In genomic region chr1:32362474-32363313, GRCh38 we compare ENCODE assay signal across 10 cellular contexts. TPM values are rescaled to one million over a fixed set of nuclear protein-coding genes. Genes with fewer than 3 reads are reported as not detected.
A peak's percentile ranks its signal among the peaks of the same experiment; 100 is the strongest.
DNase-seq lines count a peak whose midpoint lies in the region; ATAC-seq, FAIRE-seq and TF ChIP-seq lines count a peak whose summit lies in the region.
"Had no signal": no experiment of that assay in that cellular context is flagged by ENCODE, and none has a peak within 500 bp of the region (broad histone marks: within the 10 kb centered on the region; RNA-seq: fewer than 3 reads in every experiment).

TSS of gene FAM229A (minus strand) at chr1:32362485. CDS start at chr1:32362091, 394 bp downstream.
TSS of gene TSSK3 (plus strand) at chr1:32362539. CDS start at chr1:32362702, 163 bp downstream.

- no peak for ATAC-seq in central memory CD8-positive, alpha-beta T cell (replicated peaks; ENCODE audit: extremely low read depth, poor library complexity, severe bottlenecking)
- no peak for ATAC-seq in left lung
- ATAC-seq: A549 had no signal

- peaks cover 20% of the 10 kb centered on the region for H3K36me3 Mint-ChIP-seq in central memory CD8-positive, alpha-beta T cell (ENCODE audit: insufficient read depth)

- no peak for TF ChIP-seq POLR2A in suprapubic skin (IDR thresholded peaks at IDR 0.05)

- H3K27me3 ChIP-seq in left lung (peaks cover 0 to 20% of the 10 kb centered on the region in 2 donors), suprapubic skin (no peaks in the 10 kb centered on the region)

- intact Hi-C loops in left lung (cut with DNase I): no loop called here

- no peak for TF ChIP-seq EP300 in suprapubic skin (IDR thresholded peaks at IDR 0.05)

- H3K4me1 Mint-ChIP-seq in central memory CD8-positive, alpha-beta T cell: peaks cover 22% of the 10 kb centered on the region

- H3K4me1 ChIP-seq in left lung (peaks cover 10 to 14% of the 10 kb centered on the region in 2 donors), suprapubic skin (peaks cover 18% of the 10 kb centered on the region)
- H3K4me1 ChIP-seq: A549 had no signal

- H3K27ac Mint-ChIP-seq in central memory CD8-positive, alpha-beta T cell (ENCODE audit: low read depth): peak within 1 kb of the TSS; percentile 76

- TF ChIP-seq CTCF in left lung (IDR thresholded peaks at IDR 0.05): no peak
- no peak for TF ChIP-seq CTCF in suprapubic skin (IDR thresholded peaks at IDR 0.05)

- FAIRE-seq in frontal cortex (lab: Jason Lieb, UNC): no peak
- FAIRE-seq: A549 had no signal

- DNase-seq in DMS53 (lab: John Stamatoyannopoulos, UW) (peak; percentile 67), DMS53 treated with DMSO at 0.1 percent for 48 hours (lab: John Stamatoyannopoulos, UW; ENCODE audit: unreplicated experiment) (no peak), left lung (peak in 1 of 2 donors; percentile 41), suprapubic skin (ENCODE audit: low spot score in 2 of 2) (no peak), GF-D8 (lab: John Stamatoyannopoulos, UW) (no peak), frontal cortex (ENCODE audit: low spot score in 2 of 2) (no peak), UCSD-AML1 (lab: John Stamatoyannopoulos, UW; ENCODE audit: unreplicated experiment) (no peak)
- no peak for DNase-seq in central memory CD8-positive, alpha-beta T cell (ENCODE audit: low spot score in 2 of 2)

- H3K27ac ChIP-seq in left lung (peak within 1 kb of the TSS in 1 of 2 donors; percentile 28), suprapubic skin (peak within 1 kb of the TSS; percentile 61)
- H3K27ac ChIP-seq: A549 had no signal

- peak within 1 kb of the TSS; percentile 78 for H3K4me3 Mint-ChIP-seq in central memory CD8-positive, alpha-beta T cell

- WGBS in suprapubic skin: 69% methylated on average over 17 of the region's 17 CpGs

- peaks cover 10% of the 10 kb centered on the region for H3K27me3 Mint-ChIP-seq in central memory CD8-positive, alpha-beta T cell

- H3K9me3 ChIP-seq in left lung (no peaks in the 10 kb centered on the region), suprapubic skin (no peaks in the 10 kb centered on the region)
- H3K9me3 ChIP-seq: A549 had no signal

- H3K4me3 ChIP-seq in left lung (peak within 1 kb of the TSS; percentile 29 to 30), suprapubic skin (peak within 1 kb of the TSS; percentile 50)
- H3K4me3 ChIP-seq: A549 had no signal

- no peaks in the 10 kb centered on the region for H3K9me3 Mint-ChIP-seq in central memory CD8-positive, alpha-beta T cell

- H3K36me3 ChIP-seq in left lung: peaks cover 0 to 48% of the 10 kb centered on the region in 2 donors
- peaks cover 34% of the 10 kb centered on the region for H3K36me3 ChIP-seq in suprapubic skin

RNA-seq across cellular contexts. Expression of gene FAM229A, which starts in this region (rescaled TPM):
- total RNA-seq in left lung (1 to 10 TPM; 4.4 to 5.7 TPM), suprapubic skin (10 to 100 TPM in 3 of 4 donors, 1 to 10 TPM in 1; 4.4 to 41.8 (median 16.3) TPM), frontal cortex (2.0 TPM)

RNA-seq across cellular contexts. Expression of gene TSSK3, which starts in this region (rescaled TPM):
- total RNA-seq in left lung: 1 to 10 TPM; 1.8 TPM
- total RNA-seq in suprapubic skin: 1 to 10 TPM in 2 of 4 donors, under 1 TPM in 1, not detected in 1; 0.86 to 2.7 (median 1.3) TPM
- 0.41 TPM for total RNA-seq in frontal cortex
- total RNA-seq: dermis blood vessel endothelial cell had no signal
